ENCODE assay signal across 14 cellular contexts in the genomic region with DNA sequence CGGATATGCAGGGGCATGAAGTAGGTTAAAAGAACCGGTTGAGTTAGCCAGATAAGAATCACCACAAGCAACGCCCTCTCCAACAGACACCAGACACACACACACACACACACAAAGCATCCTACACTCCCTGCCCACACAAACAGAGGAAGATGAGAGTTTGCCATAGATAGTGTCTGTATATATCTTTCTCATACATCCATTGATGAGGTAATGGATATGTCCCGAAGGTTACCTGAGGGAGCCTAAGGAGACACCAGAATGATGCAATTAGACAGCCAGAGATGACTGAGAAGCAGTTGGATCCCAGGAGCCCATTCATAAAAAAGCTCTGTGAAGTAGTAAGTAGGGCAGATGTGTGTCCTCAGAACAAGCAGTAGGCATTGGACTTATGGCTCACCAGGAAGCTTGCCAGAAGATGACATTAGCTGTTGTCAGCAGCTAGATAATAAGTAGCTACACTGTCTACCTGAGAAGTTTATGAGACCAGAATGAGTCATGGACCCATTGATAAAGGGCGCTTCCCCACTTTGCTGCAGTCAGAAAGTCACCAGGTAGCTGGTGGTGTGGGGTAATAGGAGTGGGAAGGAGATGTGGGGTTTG.
DNase-seq lines count a peak whose midpoint lies in the region; ATAC-seq and TF ChIP-seq lines count a peak whose summit lies in the region.
"Had no signal": no experiment of that assay in that cellular context is flagged by ENCODE, and none has a peak within 500 bp of the region (broad histone marks: within the 10 kb centered on the region; RNA-seq: fewer than 3 reads in every experiment).

No MANE protein-coding gene starts in this region.

- H3K9me3 Mint-ChIP-seq in stimulated activated naive CD8-positive, alpha-beta T cell treated with anti-CD3 and anti-CD28 coated beads, Interleukin-15, amount 100 ng/mL, for 72 hours, result no peaks in the 10 kb centered on the region
- H3K9me3 Mint-ChIP-seq in glutamatergic neuron (ENCODE audit: unreplicated experiment), result peaks cover 4% of the 10 kb centered on the region
- H3K9me3 Mint-ChIP-seq in effector memory CD8-positive, alpha-beta T cell, result no peaks in the 10 kb centered on the region
- H3K9me3 Mint-ChIP-seq: activated CD4-positive, alpha-beta memory T cell treated with anti-CD3 and anti-CD28 coated beads for 36 hours had no signal

- H3K36me3 Mint-ChIP-seq in glutamatergic neuron (ENCODE audit: unreplicated experiment), result no peaks in the 10 kb centered on the region
- no peaks in the 10 kb centered on the region for H3K36me3 Mint-ChIP-seq in effector memory CD8-positive, alpha-beta T cell (ENCODE audit: insufficient read depth)
- H3K36me3 Mint-ChIP-seq: activated CD4-positive, alpha-beta memory T cell treated with anti-CD3 and anti-CD28 coated beads for 36 hours had no signal

- H3K4me1 Mint-ChIP-seq in stimulated activated naive CD8-positive, alpha-beta T cell treated with anti-CD3 and anti-CD28 coated beads, Interleukin-15, amount 100 ng/mL, for 72 hours, result no peaks in the 10 kb centered on the region
- H3K4me1 Mint-ChIP-seq in glutamatergic neuron (ENCODE audit: low read depth, unreplicated experiment), result peaks cover 22% of the 10 kb centered on the region
- H3K4me1 Mint-ChIP-seq in effector memory CD8-positive, alpha-beta T cell (ENCODE audit: low read depth in 2 of 2), result no peaks in the 10 kb centered on the region

- POLR2A ChIA-PET in RWPE1 (lab: Yijun Ruan, JAX; ENCODE audit: low non-redundant PET), result no interaction called here

- no peak for DNase-seq in stimulated activated naive CD8-positive, alpha-beta T cell treated with anti-CD3 and anti-CD28 coated beads, Interleukin-15, Interleukin-2, amounts not matched to agents 100 U/mL and 50 U/mL, for 24 hours
- no peak for DNase-seq in stimulated activated naive CD8-positive, alpha-beta T cell treated with anti-CD3 and anti-CD28 coated beads, Interleukin-15, amount 100 ng/mL, for 72 hours
- DNase-seq in RWPE1 (ENCODE audit: low spot score), result peak; percentile 57
- no peak for DNase-seq in glutamatergic neuron
- DNase-seq in T-helper 9 cell, result no peak
- no peak for DNase-seq in effector memory CD8-positive, alpha-beta T cell
- DNase-seq in Ammon's horn (ENCODE audit: low spot score), result no peak
- DNase-seq: activated CD4-positive, alpha-beta memory T cell treated with anti-CD3 and anti-CD28 coated beads for 36 hours; activated naive CD4-positive, alpha-beta T cell; caudate nucleus; NCI-H1092; T1000 had no signal

- H3K27ac ChIP-seq in RWPE1, result no peak overlapping the region
- H3K27ac ChIP-seq: tibial nerve had no signal

- CTCF ChIA-PET in RWPE1 (lab: Yijun Ruan, JAX), result no interaction called here

- H3K27ac Mint-ChIP-seq in stimulated activated naive CD8-positive, alpha-beta T cell treated with anti-CD3 and anti-CD28 coated beads, Interleukin-15, amount 100 ng/mL, for 72 hours, result no peak overlapping the region
- H3K27ac Mint-ChIP-seq in glutamatergic neuron (ENCODE audit: unreplicated experiment), result peak overlapping the region; percentile 60
- H3K27ac Mint-ChIP-seq in effector memory CD8-positive, alpha-beta T cell, result no peak overlapping the region
- H3K27ac Mint-ChIP-seq: activated CD4-positive, alpha-beta memory T cell treated with anti-CD3 and anti-CD28 coated beads for 36 hours had no signal

- no peaks in the 10 kb centered on the region for H3K27me3 Mint-ChIP-seq in stimulated activated naive CD8-positive, alpha-beta T cell treated with anti-CD3 and anti-CD28 coated beads, Interleukin-15, amount 100 ng/mL, for 72 hours
- H3K27me3 Mint-ChIP-seq in glutamatergic neuron (ENCODE audit: unreplicated experiment), result peaks cover 1% of the 10 kb centered on the region
- H3K27me3 Mint-ChIP-seq in effector memory CD8-positive, alpha-beta T cell, result peaks cover 0 to 8% of the 10 kb centered on the region in 2 donors
- H3K27me3 Mint-ChIP-seq: activated CD4-positive, alpha-beta memory T cell treated with anti-CD3 and anti-CD28 coated beads for 36 hours had no signal

- peak; percentile 19 for ATAC-seq in stimulated activated naive CD8-positive, alpha-beta T cell treated with anti-CD3 and anti-CD28 coated beads, Interleukin-15, Interleukin-2, amounts not matched to agents 100 U/mL and 50 U/mL, for 24 hours
- ATAC-seq in stimulated activated naive CD8-positive, alpha-beta T cell treated with anti-CD3 and anti-CD28 coated beads, Interleukin-15, amount 100 ng/mL, for 72 hours, result no peak
- ATAC-seq in GM18519 (IDR thresholded peaks at IDR 0.05; ENCODE audit: low FRiP score, unreplicated experiment), result no peak
- no peak for ATAC-seq in effector memory CD8-positive, alpha-beta T cell (replicated peaks)

- no peak overlapping the region for H3K4me3 Mint-ChIP-seq in stimulated activated naive CD8-positive, alpha-beta T cell treated with anti-CD3 and anti-CD28 coated beads, Interleukin-15, amount 100 ng/mL, for 72 hours
- no peak overlapping the region for H3K4me3 Mint-ChIP-seq in glutamatergic neuron (ENCODE audit: unreplicated experiment)
- no peak overlapping the region for H3K4me3 Mint-ChIP-seq in effector memory CD8-positive, alpha-beta T cell
- H3K4me3 Mint-ChIP-seq: activated CD4-positive, alpha-beta memory T cell treated with anti-CD3 and anti-CD28 coated beads for 36 hours had no signal

- TF ChIP-seq CTCF in RWPE1 (conservative IDR thresholded peaks at IDR 0.05; ENCODE audit: low read depth) (no peak), glutamatergic neuron (IDR thresholded peaks at IDR 0.05; ENCODE audit: partially characterized antibody, unreplicated experiment) (no peak)
